7 cellular contexts compared by ENCODE assay signal in genomic region chr9:134574686-134575085, GRCh38.
DNase-seq lines count a peak whose midpoint lies in the region; ATAC-seq and TF ChIP-seq lines count a peak whose summit lies in the region.
"Not testable (repeated sequence)": the region's sequence is repeated elsewhere in the genome, so short reads cannot be mapped to it uniquely, and the experiment has no call there.

No MANE protein-coding gene starts in this region.

- H3K27me3 Mint-ChIP-seq in activated CD4-positive, alpha-beta T cell treated with anti-CD3 and anti-CD28 coated beads, Interleukin-2, amount 10 ng/mL, durations not matched to agents 24 days and 14 days: not testable (repeated sequence)
- peaks cover 10% of the 10 kb centered on the region for H3K27me3 Mint-ChIP-seq in endodermal cell (ENCODE audit: insufficient read depth)

- H3K4me2 ChIP-seq in mesenchymal stem cell (ENCODE audit: low read length, poor library complexity, severe bottlenecking); osteoblast (ENCODE audit: insufficient read depth, low read length): not testable (repeated sequence)

- H3K18ac ChIP-seq in mesenchymal stem cell (ENCODE audit: low read depth in 1 of 2, low read length in 2 of 2): peak overlapping the region; percentile 25 to 80

- ATAC-seq in sciatic nerve: not testable (repeated sequence)

- H3K36me3 Mint-ChIP-seq in activated CD4-positive, alpha-beta T cell treated with anti-CD3 and anti-CD28 coated beads, Interleukin-2, amount 10 ng/mL, durations not matched to agents 24 days and 14 days (ENCODE audit: low read depth); endodermal cell (ENCODE audit: low read depth): not testable (repeated sequence)

- not testable (repeated sequence) for H3K27ac Mint-ChIP-seq in activated CD4-positive, alpha-beta T cell treated with anti-CD3 and anti-CD28 coated beads, Interleukin-2, amount 10 ng/mL, durations not matched to agents 24 days and 14 days; endodermal cell

- WGBS in endodermal cell (ENCODE audit: insufficient coverage in 1 of 2, insufficient read length in 1 of 2), 2 experiments: 80 to 90% methylated on average over 3 to 6 of the region's 6 CpGs
- WGBS in mesenchymal stem cell: 59% methylated on average over 4 of the region's 6 CpGs
- 72 to 78% methylated on average over 6 of the region's 6 CpGs for WGBS in testis, 2 donors

- DNase-seq in D341Med (ENCODE audit: low spot score): peak; percentile 8
- peak; percentile 13 for DNase-seq in activated CD4-positive, alpha-beta T cell treated with anti-CD3 and anti-CD28 coated beads, Interleukin-2, amount 10 ng/mL, durations not matched to agents 24 days and 14 days
- DNase-seq in endodermal cell, mesenchymal stem cell: not testable (repeated sequence)
- DNase-seq in osteoblast (ENCODE audit: insufficient read length, low spot score, missing footprints): peak; percentile 4
- DNase-seq in sciatic nerve (ENCODE audit: low spot score): peak; percentile 39
- DNase-seq in testis: peak; percentile 1

- H3K4me3 Mint-ChIP-seq in activated CD4-positive, alpha-beta T cell treated with anti-CD3 and anti-CD28 coated beads, Interleukin-2, amount 10 ng/mL, durations not matched to agents 24 days and 14 days; endodermal cell: not testable (repeated sequence)

- H4K91ac ChIP-seq in mesenchymal stem cell (ENCODE audit: low read length): not testable (repeated sequence)

- TF ChIP-seq POLR2A in testis (IDR thresholded peaks at IDR 0.05): not testable (repeated sequence)

- peak overlapping the region; percentile 29 for H2AK5ac ChIP-seq in mesenchymal stem cell (ENCODE audit: low read length, severe bottlenecking)

- not testable (repeated sequence) for H2BK5ac ChIP-seq in mesenchymal stem cell (ENCODE audit: low read depth, low read length, poor library complexity, severe bottlenecking)

- not testable (repeated sequence) for H3K9ac ChIP-seq in endodermal cell (ENCODE audit: extremely low read depth, low read length, poor library complexity, severe bottlenecking); mesenchymal stem cell (ENCODE audit: low read length)

- not testable (repeated sequence) for H3K4ac ChIP-seq in mesenchymal stem cell (ENCODE audit: low read depth in 1 of 2, low read length in 2 of 2)

- not testable (repeated sequence) for H3K9me3 Mint-ChIP-seq in activated CD4-positive, alpha-beta T cell treated with anti-CD3 and anti-CD28 coated beads, Interleukin-2, amount 10 ng/mL, durations not matched to agents 24 days and 14 days; endodermal cell

- H3K27me3 ChIP-seq in endodermal cell (ENCODE audit: control insufficient read depth, insufficient read depth, low read length, poor library complexity, severe bottlenecking); osteoblast (ENCODE audit: insufficient read depth, low read length); testis: not testable (repeated sequence)
- H3K27me3 ChIP-seq in mesenchymal stem cell (ENCODE audit: control insufficient read depth in 1 of 2, insufficient read depth in 1 of 2, low read length in 2 of 2): peaks cover 0 to 36% of the 10 kb centered on the region in 2 experiments

- H4K20me1 ChIP-seq in osteoblast (ENCODE audit: insufficient read depth, low read length): not testable (repeated sequence)

- not testable (repeated sequence) for H3K4me1 Mint-ChIP-seq in activated CD4-positive, alpha-beta T cell treated with anti-CD3 and anti-CD28 coated beads, Interleukin-2, amount 10 ng/mL, durations not matched to agents 24 days and 14 days; endodermal cell

- H2BK15ac ChIP-seq in mesenchymal stem cell (ENCODE audit: low read depth, poor library complexity, severe bottlenecking): not testable (repeated sequence)

- not testable (repeated sequence) for H2BK120ac ChIP-seq in mesenchymal stem cell (ENCODE audit: low read depth, low read length)

- peak; percentile 37 for TF ChIP-seq CTCF in endodermal cell (conservative IDR thresholded peaks at IDR 0.05)
- not testable (repeated sequence) for TF ChIP-seq CTCF in osteoblast (IDR thresholded peaks at IDR 0.05; ENCODE audit: extremely low read depth, low read depth, low read length); testis (IDR thresholded peaks at IDR 0.05)

- not testable (repeated sequence) for H3K36me3 ChIP-seq in endodermal cell (ENCODE audit: control insufficient read depth, insufficient read depth, low read length); mesenchymal stem cell (ENCODE audit: control insufficient read depth in 1 of 2, insufficient read depth in 2 of 2, low read depth in 1 of 2, low read length in 2 of 2); osteoblast (ENCODE audit: insufficient read depth, low read length); testis (ENCODE audit: low read depth, missing control alignments)

- H4K8ac ChIP-seq in mesenchymal stem cell (ENCODE audit: low read length): not testable (repeated sequence)

- H3K79me2 ChIP-seq in osteoblast (ENCODE audit: insufficient read depth, low read length): not testable (repeated sequence)

- not testable (repeated sequence) for H3K23ac ChIP-seq in mesenchymal stem cell (ENCODE audit: low read length in 2 of 2)

- H3K4me1 ChIP-seq in endodermal cell (ENCODE audit: control insufficient read depth, insufficient read depth, low read length); testis: not testable (repeated sequence)
- H3K4me1 ChIP-seq in mesenchymal stem cell (ENCODE audit: control insufficient read depth, insufficient read depth, low read depth, low read length): peaks cover 16% of the 10 kb centered on the region
- H3K4me1 ChIP-seq in osteoblast (ENCODE audit: insufficient read depth, low read length): peaks cover 13% of the 10 kb centered on the region

- intact Hi-C loops in activated CD4-positive, alpha-beta T cell treated with anti-CD3 and anti-CD28 coated beads, Interleukin-2, amount 10 ng/mL, durations not matched to agents 24 days and 14 days (cut with micrococcal nuclease); sciatic nerve (cut with DNase I); testis (cut with DNase I; ENCODE audit: low total_unique reads): not testable (repeated sequence)

- H3K4me3 ChIP-seq in endodermal cell (ENCODE audit: low read length); mesenchymal stem cell (ENCODE audit: insufficient read depth in 1 of 2, low read depth in 1 of 2, low read length in 2 of 2); osteoblast (ENCODE audit: insufficient read depth, low read length); testis: not testable (repeated sequence)

- H3K79me1 ChIP-seq in mesenchymal stem cell (replicated peaks; ENCODE audit: low read length, poor library complexity, severe bottlenecking): not testable (repeated sequence)

- H2AFZ ChIP-seq in mesenchymal stem cell (ENCODE audit: low read depth, low read length); osteoblast (ENCODE audit: low read length): not testable (repeated sequence)

- H3K14ac ChIP-seq in mesenchymal stem cell (ENCODE audit: low read length in 2 of 2): peak overlapping the region in 1 of 2 experiments; percentile 20

- not testable (repeated sequence) for H3K9me3 ChIP-seq in endodermal cell (ENCODE audit: control insufficient read depth, low read length); mesenchymal stem cell (ENCODE audit: control insufficient read depth, low read length); osteoblast (ENCODE audit: low read depth, low read length); testis

- H3K27ac ChIP-seq in endodermal cell (ENCODE audit: low read depth, low read length); mesenchymal stem cell (ENCODE audit: low read length, poor library complexity, severe bottlenecking); osteoblast (ENCODE audit: low read depth, low read length); testis: not testable (repeated sequence)

- not testable (repeated sequence) for H2BK12ac ChIP-seq in mesenchymal stem cell (ENCODE audit: low read length in 2 of 2)
